Comparison of ENCODE assay signal across 22 cellular contexts in genomic region chr13:92808007-92808406, GRCh38.
DNase-seq lines count a peak whose midpoint lies in the region; TF ChIP-seq lines count a peak whose summit lies in the region.
"Had no signal": no experiment of that assay in that cellular context is flagged by ENCODE, and none has a peak within 500 bp of the region (broad histone marks: within the 10 kb centered on the region; RNA-seq: fewer than 3 reads in every experiment).

No MANE protein-coding gene starts in this region.

- H3K4me3 Mint-ChIP-seq in activated naive CD4-positive, alpha-beta T cell treated with anti-CD3 and anti-CD28 coated beads for 36 hours = no peak overlapping the region
- H3K4me3 Mint-ChIP-seq: CD14-positive monocyte; CD4-positive, alpha-beta T cell; CD8-positive, alpha-beta memory T cell; H9; HFFc6 had no signal

- no peaks in the 10 kb centered on the region for H3K36me3 Mint-ChIP-seq in activated naive CD4-positive, alpha-beta T cell treated with anti-CD3 and anti-CD28 coated beads for 36 hours (ENCODE audit: low read depth)
- H3K36me3 Mint-ChIP-seq: CD14-positive monocyte; CD8-positive, alpha-beta memory T cell had no signal

- H3K9me3 Mint-ChIP-seq in activated naive CD4-positive, alpha-beta T cell treated with anti-CD3 and anti-CD28 coated beads for 36 hours = no peaks in the 10 kb centered on the region
- H3K9me3 Mint-ChIP-seq: H9 had no signal

- no peak overlapping the region for H3K27ac ChIP-seq in ACC112 (ENCODE audit: low read depth, low read length)
- H3K27ac ChIP-seq in osteoblast (ENCODE audit: low read depth, low read length) = no peak overlapping the region
- H3K27ac ChIP-seq: 22Rv1; BLaER1 treated with 17β-estradiol and CSF1 and Interleukin-3, amounts not matched to agents 10 nM and 100 nM had no signal

- peaks cover 38% of the 10 kb centered on the region for H3K4me1 ChIP-seq in ACC112 (ENCODE audit: control insufficient read depth, insufficient read depth, low read length, unreplicated experiment)
- peaks cover 34% of the 10 kb centered on the region for H3K4me1 ChIP-seq in osteoblast (ENCODE audit: insufficient read depth, low read length)
- H3K4me1 ChIP-seq: BE2C had no signal

- no peak overlapping the region for H2AFZ ChIP-seq in ACC112 (ENCODE audit: low read length, unreplicated experiment)
- H2AFZ ChIP-seq in osteoblast (ENCODE audit: low read length) = no peak overlapping the region

- H3K4me1 Mint-ChIP-seq in activated naive CD4-positive, alpha-beta T cell treated with anti-CD3 and anti-CD28 coated beads for 36 hours (ENCODE audit: low read depth) = peaks cover 6% of the 10 kb centered on the region
- H3K4me1 Mint-ChIP-seq: CD14-positive monocyte, H9 had no signal

- intact Hi-C loops in activated naive CD4-positive, alpha-beta T cell treated with anti-CD3 and anti-CD28 coated beads for 36 hours (cut with micrococcal nuclease) = no loop called here

- no peaks in the 10 kb centered on the region for H4K20me1 ChIP-seq in osteoblast (ENCODE audit: insufficient read depth, low read length)
- H4K20me1 ChIP-seq: BLaER1 treated with 17β-estradiol and CSF1 and Interleukin-3, amounts not matched to agents 10 nM and 100 nM had no signal

- H3K79me2 ChIP-seq in ACC112 (ENCODE audit: control insufficient read depth, insufficient read depth, low read length, unreplicated experiment) (no peaks in the 10 kb centered on the region), osteoblast (ENCODE audit: insufficient read depth, low read length) (no peaks in the 10 kb centered on the region)

- no peak overlapping the region for H3K27ac Mint-ChIP-seq in activated naive CD4-positive, alpha-beta T cell treated with anti-CD3 and anti-CD28 coated beads for 36 hours
- H3K27ac Mint-ChIP-seq: CD14-positive monocyte; CD4-positive, alpha-beta T cell; CD8-positive, alpha-beta memory T cell; H9; HFFc6 had no signal

- CTCF ChIA-PET in activated naive CD4-positive, alpha-beta T cell treated with anti-CD3 and anti-CD28 coated beads for 36 hours (lab: Charles Lee) = no interaction called here

- peak overlapping the region; percentile 57; the same call in 1 of the 2 replicates for H3K4me3 ChIP-seq in ACC112 (ENCODE audit: low read depth, low read length)
- no peak overlapping the region for H3K4me3 ChIP-seq in fibroblast of villous mesenchyme (ENCODE audit: low read depth, low read length)
- no peak overlapping the region for H3K4me3 ChIP-seq in osteoblast (ENCODE audit: insufficient read depth, low read length)
- H3K4me3 ChIP-seq: BLaER1 treated with 17β-estradiol and CSF1 and Interleukin-3, amounts not matched to agents 10 nM and 100 nM had no signal

- DNase-seq in HCEC 1CT (peak; percentile 9), fibroblast of villous mesenchyme (ENCODE audit: low read depth) (peak; percentile 44), osteoblast (ENCODE audit: insufficient read length, low spot score, missing footprints) (no peak), hepatic stellate cell (ENCODE audit: low spot score) (no peak)
- DNase-seq in stimulated activated CD4-positive, alpha-beta T cell treated with anti-CD3 and anti-CD28 coated beads, Interleukin-1b, Interleukin-23, amount 100 ng/mL, for 48 hours = no peak
- no peak for DNase-seq in activated naive CD4-positive, alpha-beta T cell treated with anti-CD3 and anti-CD28 coated beads for 36 hours
- DNase-seq: ACHN; AML-193; BE2C; CD4-positive, alpha-beta T cell; CD8-positive, alpha-beta memory T cell; DMS 273 treated with DMSO at 0.1 percent for 48 hours; DMS53; DMS79 treated with DMSO at 0.1 percent for 48 hours; GF-D8; GOT3; H9; HFFc6 had no signal

- TF ChIP-seq CTCF in fibroblast of villous mesenchyme (IDR thresholded peaks at IDR 0.05; ENCODE audit: insufficient read depth, low read depth, low read length) (no peak), osteoblast (IDR thresholded peaks at IDR 0.05; ENCODE audit: extremely low read depth, low read depth, low read length) (no peak)

- no peaks in the 10 kb centered on the region for H3K27me3 Mint-ChIP-seq in activated naive CD4-positive, alpha-beta T cell treated with anti-CD3 and anti-CD28 coated beads for 36 hours (ENCODE audit: low read depth)
- H3K27me3 Mint-ChIP-seq: CD4-positive, alpha-beta T cell; CD8-positive, alpha-beta memory T cell had no signal

- H3K36me3 ChIP-seq in ACC112 (ENCODE audit: insufficient read depth, low read length) = no peaks in the 10 kb centered on the region
- H3K36me3 ChIP-seq in osteoblast (ENCODE audit: insufficient read depth, low read length) = no peaks in the 10 kb centered on the region
- H3K36me3 ChIP-seq: BE2C; BLaER1 treated with 17β-estradiol and CSF1 and Interleukin-3, amounts not matched to agents 10 nM and 100 nM had no signal

- peak overlapping the region; percentile 14 for H3K4me2 ChIP-seq in osteoblast (ENCODE audit: insufficient read depth, low read length)
- H3K4me2 ChIP-seq: BLaER1 treated with 17β-estradiol and CSF1 and Interleukin-3, amounts not matched to agents 10 nM and 100 nM had no signal

- H3K27me3 ChIP-seq in ACC112 (ENCODE audit: insufficient read depth, low read length) (no peaks in the 10 kb centered on the region), osteoblast (ENCODE audit: insufficient read depth, low read length) (no peaks in the 10 kb centered on the region)
- H3K27me3 ChIP-seq: BE2C; BLaER1 treated with 17β-estradiol and CSF1 and Interleukin-3, amounts not matched to agents 10 nM and 100 nM had no signal

- H3K9me3 ChIP-seq in osteoblast (ENCODE audit: low read depth, low read length) = no peaks in the 10 kb centered on the region
- H3K9me3 ChIP-seq: BE2C had no signal

Comparison
In these comparisons a context has a peak if more than half of its experiments do, and no peak if none do; other contexts are left out.
1. DNase-seq: peak in HCEC 1CT (single experiment) and fibroblast of villous mesenchyme (single experiment); none in osteoblast (single experiment), stimulated activated CD4-positive, alpha-beta T cell treated with anti-CD3 and anti-CD28 coated beads, Interleukin-1b, Interleukin-23, amount 100 ng/mL, for 48 hours (single experiment), hepatic stellate cell (single experiment) and activated naive CD4-positive, alpha-beta T cell treated with anti-CD3 and anti-CD28 coated beads for 36 hours (single experiment).